1 cellular context compared by ENCODE assay signal in the genomic region with DNA sequence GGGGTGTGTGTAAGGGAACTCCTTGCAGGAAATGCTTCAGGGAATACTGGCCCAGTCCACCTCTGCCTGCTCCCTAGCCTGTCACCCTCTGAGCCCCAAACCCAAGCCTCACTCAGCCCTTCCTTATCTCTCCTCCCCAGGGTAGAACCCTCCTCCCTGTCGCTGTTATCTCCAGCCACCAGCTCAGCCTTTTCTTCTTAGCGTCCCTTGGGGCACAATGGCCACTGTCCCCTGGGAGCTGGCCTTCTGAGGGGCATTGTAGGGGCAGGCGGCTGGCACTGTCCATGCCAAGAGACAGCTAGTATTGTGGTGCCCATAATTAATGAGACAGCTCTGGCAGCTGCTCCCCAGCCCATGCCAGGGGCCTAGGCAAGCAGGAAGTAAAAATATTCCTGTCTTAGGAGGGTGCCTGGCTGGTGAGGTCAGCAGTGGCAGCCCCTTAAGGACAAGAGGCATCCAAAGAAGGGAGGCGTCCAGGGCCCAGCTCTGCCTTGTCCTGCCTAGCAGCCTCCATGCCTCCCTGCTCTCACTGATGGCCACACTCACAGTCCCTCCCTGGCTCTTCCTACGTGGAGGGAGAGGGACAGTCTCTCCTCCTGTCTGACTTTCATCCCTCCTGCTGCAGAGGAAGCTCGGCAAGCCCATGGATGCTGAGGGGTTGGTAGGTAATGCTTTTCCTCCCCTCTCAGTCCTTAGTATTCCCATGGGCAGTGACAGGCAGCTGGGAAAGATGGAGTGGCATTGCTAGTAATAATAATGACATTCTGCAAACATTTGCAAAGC.
A peak's percentile ranks its signal among the peaks of the same experiment; 100 is the strongest.
TF ChIP-seq lines count a peak whose summit lies in the region.

No MANE protein-coding gene starts in this region.

TF ChIP-seq in K562, 482 proteins besides CTCF, POLR2A, EP300 and RAD21 (continued from another document and continues in another):
- TF ChIP-seq, protein P1, sequence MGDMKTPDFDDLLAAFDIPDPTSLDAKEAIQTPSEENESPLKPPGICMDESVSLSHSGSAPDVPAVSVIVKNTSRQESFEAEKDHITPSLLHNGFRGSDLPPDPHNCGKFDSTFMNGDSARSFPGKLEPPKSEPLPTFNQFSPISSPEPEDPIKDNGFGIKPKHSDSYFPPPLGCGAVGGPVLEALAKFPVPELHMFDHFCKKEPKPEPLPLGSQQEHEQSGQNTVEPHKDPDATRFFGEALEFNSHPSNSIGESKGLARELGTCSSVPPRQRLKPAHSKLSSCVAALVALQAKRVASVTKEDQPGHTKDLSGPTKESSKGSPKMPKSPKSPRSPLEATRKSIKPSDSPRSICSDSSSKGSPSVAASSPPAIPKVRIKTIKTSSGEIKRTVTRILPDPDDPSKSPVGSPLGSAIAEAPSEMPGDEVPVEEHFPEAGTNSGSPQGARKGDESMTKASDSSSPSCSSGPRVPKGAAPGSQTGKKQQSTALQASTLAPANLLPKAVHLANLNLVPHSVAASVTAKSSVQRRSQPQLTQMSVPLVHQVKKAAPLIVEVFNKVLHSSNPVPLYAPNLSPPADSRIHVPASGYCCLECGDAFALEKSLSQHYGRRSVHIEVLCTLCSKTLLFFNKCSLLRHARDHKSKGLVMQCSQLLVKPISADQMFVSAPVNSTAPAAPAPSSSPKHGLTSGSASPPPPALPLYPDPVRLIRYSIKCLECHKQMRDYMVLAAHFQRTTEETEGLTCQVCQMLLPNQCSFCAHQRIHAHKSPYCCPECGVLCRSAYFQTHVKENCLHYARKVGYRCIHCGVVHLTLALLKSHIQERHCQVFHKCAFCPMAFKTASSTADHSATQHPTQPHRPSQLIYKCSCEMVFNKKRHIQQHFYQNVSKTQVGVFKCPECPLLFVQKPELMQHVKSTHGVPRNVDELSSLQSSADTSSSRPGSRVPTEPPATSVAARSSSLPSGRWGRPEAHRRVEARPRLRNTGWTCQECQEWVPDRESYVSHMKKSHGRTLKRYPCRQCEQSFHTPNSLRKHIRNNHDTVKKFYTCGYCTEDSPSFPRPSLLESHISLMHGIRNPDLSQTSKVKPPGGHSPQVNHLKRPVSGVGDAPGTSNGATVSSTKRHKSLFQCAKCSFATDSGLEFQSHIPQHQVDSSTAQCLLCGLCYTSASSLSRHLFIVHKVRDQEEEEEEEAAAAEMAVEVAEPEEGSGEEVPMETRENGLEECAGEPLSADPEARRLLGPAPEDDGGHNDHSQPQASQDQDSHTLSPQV (IDR thresholded peaks at IDR 0.05) = peak; percentile 94
- peak; percentile 52; the same call in 1 of the 2 replicates for TF ChIP-seq HNRNPL (IDR thresholded peaks at IDR 0.05; ENCODE audit: low read depth, low read length)
- TF ChIP-seq, protein P2, sequence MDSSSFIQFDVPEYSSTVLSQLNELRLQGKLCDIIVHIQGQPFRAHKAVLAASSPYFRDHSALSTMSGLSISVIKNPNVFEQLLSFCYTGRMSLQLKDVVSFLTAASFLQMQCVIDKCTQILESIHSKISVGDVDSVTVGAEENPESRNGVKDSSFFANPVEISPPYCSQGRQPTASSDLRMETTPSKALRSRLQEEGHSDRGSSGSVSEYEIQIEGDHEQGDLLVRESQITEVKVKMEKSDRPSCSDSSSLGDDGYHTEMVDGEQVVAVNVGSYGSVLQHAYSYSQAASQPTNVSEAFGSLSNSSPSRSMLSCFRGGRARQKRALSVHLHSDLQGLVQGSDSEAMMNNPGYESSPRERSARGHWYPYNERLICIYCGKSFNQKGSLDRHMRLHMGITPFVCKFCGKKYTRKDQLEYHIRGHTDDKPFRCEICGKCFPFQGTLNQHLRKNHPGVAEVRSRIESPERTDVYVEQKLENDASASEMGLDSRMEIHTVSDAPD (CRISPR knock-in tag; IDR thresholded peaks at IDR 0.05) = no peak
- no peak for TF ChIP-seq JUNB (CRISPR knock-in tag; conservative IDR thresholded peaks at IDR 0.05)
- TF ChIP-seq, protein P3, sequence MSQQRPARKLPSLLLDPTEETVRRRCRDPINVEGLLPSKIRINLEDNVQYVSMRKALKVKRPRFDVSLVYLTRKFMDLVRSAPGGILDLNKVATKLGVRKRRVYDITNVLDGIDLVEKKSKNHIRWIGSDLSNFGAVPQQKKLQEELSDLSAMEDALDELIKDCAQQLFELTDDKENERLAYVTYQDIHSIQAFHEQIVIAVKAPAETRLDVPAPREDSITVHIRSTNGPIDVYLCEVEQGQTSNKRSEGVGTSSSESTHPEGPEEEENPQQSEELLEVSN (IDR thresholded peaks at IDR 0.05; ENCODE audit: borderline replicate concordance in 1 of 2, extremely low read depth in 1 of 2, insufficient read depth in 1 of 2, insufficient read length in 1 of 2, low read depth in 1 of 2, low read length in 1 of 2, poor library complexity in 1 of 2, severe bottlenecking in 1 of 2) = no peak
- peak; percentile 99 for TF ChIP-seq POLR2AphosphoS5 (IDR thresholded peaks at IDR 0.05; ENCODE audit: control insufficient read depth, insufficient read depth, low read depth, low read length)
- TF ChIP-seq MEIS2 (IDR thresholded peaks at IDR 0.05; ENCODE audit: partially characterized antibody) = peak; percentile 77
- TF ChIP-seq TCF7 (IDR thresholded peaks at IDR 0.05; ENCODE audit: borderline replicate concordance) = no peak
- TF ChIP-seq SLC30A9 (CRISPR knock-in tag; IDR thresholded peaks at IDR 0.05) = no peak
- peak; percentile 96 for TF ChIP-seq STAT5A (IDR thresholded peaks at IDR 0.05; ENCODE audit: borderline replicate concordance, low read length)
- peak; percentile 84 to 90 for TF ChIP-seq KDM1A (IDR thresholded peaks at IDR 0.05)
- peak; percentile 77; the same call in 1 of the 2 replicates for TF ChIP-seq ZEB2 (IDR thresholded peaks at IDR 0.05)
- TF ChIP-seq ZNF217 (CRISPR knock-in tag; IDR thresholded peaks at IDR 0.05) = no peak
- TF ChIP-seq, protein P4, sequence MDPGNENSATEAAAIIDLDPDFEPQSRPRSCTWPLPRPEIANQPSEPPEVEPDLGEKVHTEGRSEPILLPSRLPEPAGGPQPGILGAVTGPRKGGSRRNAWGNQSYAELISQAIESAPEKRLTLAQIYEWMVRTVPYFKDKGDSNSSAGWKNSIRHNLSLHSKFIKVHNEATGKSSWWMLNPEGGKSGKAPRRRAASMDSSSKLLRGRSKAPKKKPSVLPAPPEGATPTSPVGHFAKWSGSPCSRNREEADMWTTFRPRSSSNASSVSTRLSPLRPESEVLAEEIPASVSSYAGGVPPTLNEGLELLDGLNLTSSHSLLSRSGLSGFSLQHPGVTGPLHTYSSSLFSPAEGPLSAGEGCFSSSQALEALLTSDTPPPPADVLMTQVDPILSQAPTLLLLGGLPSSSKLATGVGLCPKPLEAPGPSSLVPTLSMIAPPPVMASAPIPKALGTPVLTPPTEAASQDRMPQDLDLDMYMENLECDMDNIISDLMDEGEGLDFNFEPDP (CRISPR knock-in tag; IDR thresholded peaks at IDR 0.05) = no peak
- TF ChIP-seq, protein P5, sequence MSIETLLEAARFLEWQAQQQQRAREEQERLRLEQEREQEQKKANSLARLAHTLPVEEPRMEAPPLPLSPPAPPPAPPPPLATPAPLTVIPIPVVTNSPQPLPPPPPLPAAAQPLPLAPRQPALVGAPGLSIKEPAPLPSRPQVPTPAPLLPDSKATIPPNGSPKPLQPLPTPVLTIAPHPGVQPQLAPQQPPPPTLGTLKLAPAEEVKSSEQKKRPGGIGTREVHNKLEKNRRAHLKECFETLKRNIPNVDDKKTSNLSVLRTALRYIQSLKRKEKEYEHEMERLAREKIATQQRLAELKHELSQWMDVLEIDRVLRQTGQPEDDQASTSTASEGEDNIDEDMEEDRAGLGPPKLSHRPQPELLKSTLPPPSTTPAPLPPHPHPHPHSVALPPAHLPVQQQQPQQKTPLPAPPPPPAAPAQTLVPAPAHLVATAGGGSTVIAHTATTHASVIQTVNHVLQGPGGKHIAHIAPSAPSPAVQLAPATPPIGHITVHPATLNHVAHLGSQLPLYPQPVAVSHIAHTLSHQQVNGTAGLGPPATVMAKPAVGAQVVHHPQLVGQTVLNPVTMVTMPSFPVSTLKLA (conservative IDR thresholded peaks at IDR 0.05) = peak in 1 of 2 experiments; percentile 68; a peak in 2 of 4 replicates
- peak; percentile 94 to 97 for TF ChIP-seq ARNT (IDR thresholded peaks at IDR 0.05)
- TF ChIP-seq ZNF384 (IDR thresholded peaks at IDR 0.05; ENCODE audit: low read depth, low read length) = no peak
- TF ChIP-seq ASH1L (IDR thresholded peaks at IDR 0.05; ENCODE audit: borderline replicate concordance, low read depth, partially characterized antibody) = no peak
- TF ChIP-seq MED1 (CRISPR knock-in tag; IDR thresholded peaks at IDR 0.05; ENCODE audit: borderline replicate concordance) = no peak
- peak; percentile 63; the same call in 1 of the 2 replicates for TF ChIP-seq ZNF707 (CRISPR knock-in tag; conservative IDR thresholded peaks at IDR 0.05)
- TF ChIP-seq CHD1 (IDR thresholded peaks at IDR 0.05; ENCODE audit: low read length) = no peak
- no peak for TF ChIP-seq SRSF9 (IDR thresholded peaks at IDR 0.05; ENCODE audit: borderline replicate concordance, low read depth, low read length)
- TF ChIP-seq BACH1 (tag; IDR thresholded peaks at IDR 0.05) = no peak; the same call in 1 of the 2 replicates
- TF ChIP-seq, protein P6, sequence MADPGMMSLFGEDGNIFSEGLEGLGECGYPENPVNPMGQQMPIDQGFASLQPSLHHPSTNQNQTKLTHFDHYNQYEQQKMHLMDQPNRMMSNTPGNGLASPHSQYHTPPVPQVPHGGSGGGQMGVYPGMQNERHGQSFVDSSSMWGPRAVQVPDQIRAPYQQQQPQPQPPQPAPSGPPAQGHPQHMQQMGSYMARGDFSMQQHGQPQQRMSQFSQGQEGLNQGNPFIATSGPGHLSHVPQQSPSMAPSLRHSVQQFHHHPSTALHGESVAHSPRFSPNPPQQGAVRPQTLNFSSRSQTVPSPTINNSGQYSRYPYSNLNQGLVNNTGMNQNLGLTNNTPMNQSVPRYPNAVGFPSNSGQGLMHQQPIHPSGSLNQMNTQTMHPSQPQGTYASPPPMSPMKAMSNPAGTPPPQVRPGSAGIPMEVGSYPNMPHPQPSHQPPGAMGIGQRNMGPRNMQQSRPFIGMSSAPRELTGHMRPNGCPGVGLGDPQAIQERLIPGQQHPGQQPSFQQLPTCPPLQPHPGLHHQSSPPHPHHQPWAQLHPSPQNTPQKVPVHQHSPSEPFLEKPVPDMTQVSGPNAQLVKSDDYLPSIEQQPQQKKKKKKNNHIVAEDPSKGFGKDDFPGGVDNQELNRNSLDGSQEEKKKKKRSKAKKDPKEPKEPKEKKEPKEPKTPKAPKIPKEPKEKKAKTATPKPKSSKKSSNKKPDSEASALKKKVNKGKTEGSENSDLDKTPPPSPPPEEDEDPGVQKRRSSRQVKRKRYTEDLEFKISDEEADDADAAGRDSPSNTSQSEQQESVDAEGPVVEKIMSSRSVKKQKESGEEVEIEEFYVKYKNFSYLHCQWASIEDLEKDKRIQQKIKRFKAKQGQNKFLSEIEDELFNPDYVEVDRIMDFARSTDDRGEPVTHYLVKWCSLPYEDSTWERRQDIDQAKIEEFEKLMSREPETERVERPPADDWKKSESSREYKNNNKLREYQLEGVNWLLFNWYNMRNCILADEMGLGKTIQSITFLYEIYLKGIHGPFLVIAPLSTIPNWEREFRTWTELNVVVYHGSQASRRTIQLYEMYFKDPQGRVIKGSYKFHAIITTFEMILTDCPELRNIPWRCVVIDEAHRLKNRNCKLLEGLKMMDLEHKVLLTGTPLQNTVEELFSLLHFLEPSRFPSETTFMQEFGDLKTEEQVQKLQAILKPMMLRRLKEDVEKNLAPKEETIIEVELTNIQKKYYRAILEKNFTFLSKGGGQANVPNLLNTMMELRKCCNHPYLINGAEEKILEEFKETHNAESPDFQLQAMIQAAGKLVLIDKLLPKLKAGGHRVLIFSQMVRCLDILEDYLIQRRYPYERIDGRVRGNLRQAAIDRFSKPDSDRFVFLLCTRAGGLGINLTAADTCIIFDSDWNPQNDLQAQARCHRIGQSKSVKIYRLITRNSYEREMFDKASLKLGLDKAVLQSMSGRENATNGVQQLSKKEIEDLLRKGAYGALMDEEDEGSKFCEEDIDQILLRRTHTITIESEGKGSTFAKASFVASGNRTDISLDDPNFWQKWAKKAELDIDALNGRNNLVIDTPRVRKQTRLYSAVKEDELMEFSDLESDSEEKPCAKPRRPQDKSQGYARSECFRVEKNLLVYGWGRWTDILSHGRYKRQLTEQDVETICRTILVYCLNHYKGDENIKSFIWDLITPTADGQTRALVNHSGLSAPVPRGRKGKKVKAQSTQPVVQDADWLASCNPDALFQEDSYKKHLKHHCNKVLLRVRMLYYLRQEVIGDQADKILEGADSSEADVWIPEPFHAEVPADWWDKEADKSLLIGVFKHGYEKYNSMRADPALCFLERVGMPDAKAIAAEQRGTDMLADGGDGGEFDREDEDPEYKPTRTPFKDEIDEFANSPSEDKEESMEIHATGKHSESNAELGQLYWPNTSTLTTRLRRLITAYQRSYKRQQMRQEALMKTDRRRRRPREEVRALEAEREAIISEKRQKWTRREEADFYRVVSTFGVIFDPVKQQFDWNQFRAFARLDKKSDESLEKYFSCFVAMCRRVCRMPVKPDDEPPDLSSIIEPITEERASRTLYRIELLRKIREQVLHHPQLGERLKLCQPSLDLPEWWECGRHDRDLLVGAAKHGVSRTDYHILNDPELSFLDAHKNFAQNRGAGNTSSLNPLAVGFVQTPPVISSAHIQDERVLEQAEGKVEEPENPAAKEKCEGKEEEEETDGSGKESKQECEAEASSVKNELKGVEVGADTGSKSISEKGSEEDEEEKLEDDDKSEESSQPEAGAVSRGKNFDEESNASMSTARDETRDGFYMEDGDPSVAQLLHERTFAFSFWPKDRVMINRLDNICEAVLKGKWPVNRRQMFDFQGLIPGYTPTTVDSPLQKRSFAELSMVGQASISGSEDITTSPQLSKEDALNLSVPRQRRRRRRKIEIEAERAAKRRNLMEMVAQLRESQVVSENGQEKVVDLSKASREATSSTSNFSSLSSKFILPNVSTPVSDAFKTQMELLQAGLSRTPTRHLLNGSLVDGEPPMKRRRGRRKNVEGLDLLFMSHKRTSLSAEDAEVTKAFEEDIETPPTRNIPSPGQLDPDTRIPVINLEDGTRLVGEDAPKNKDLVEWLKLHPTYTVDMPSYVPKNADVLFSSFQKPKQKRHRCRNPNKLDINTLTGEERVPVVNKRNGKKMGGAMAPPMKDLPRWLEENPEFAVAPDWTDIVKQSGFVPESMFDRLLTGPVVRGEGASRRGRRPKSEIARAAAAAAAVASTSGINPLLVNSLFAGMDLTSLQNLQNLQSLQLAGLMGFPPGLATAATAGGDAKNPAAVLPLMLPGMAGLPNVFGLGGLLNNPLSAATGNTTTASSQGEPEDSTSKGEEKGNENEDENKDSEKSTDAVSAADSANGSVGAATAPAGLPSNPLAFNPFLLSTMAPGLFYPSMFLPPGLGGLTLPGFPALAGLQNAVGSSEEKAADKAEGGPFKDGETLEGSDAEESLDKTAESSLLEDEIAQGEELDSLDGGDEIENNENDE (IDR thresholded peaks at IDR 0.05; ENCODE audit: low read depth, low read length) = no peak
- peak; percentile 99 for TF ChIP-seq CBFA2T2 (conservative IDR thresholded peaks at IDR 0.05)
- peak; percentile 80; the same call in 1 of the 2 replicates for TF ChIP-seq ZKSCAN8 (CRISPR knock-in tag; IDR thresholded peaks at IDR 0.05)
- TF ChIP-seq SMAD1 (IDR thresholded peaks at IDR 0.05; ENCODE audit: low read depth, low read length, partially characterized antibody) = peak; percentile 34
- TF ChIP-seq ZNF174 (CRISPR knock-in tag; IDR thresholded peaks at IDR 0.05) = no peak
- TF ChIP-seq ELF2 (CRISPR knock-in tag; IDR thresholded peaks at IDR 0.05) = no peak
- TF ChIP-seq ZSCAN32 (CRISPR knock-in tag; IDR thresholded peaks at IDR 0.05) = no peak
- TF ChIP-seq, protein P7, sequence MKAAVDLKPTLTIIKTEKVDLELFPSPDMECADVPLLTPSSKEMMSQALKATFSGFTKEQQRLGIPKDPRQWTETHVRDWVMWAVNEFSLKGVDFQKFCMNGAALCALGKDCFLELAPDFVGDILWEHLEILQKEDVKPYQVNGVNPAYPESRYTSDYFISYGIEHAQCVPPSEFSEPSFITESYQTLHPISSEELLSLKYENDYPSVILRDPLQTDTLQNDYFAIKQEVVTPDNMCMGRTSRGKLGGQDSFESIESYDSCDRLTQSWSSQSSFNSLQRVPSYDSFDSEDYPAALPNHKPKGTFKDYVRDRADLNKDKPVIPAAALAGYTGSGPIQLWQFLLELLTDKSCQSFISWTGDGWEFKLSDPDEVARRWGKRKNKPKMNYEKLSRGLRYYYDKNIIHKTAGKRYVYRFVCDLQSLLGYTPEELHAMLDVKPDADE (conservative IDR thresholded peaks at IDR 0.05; ENCODE audit: control insufficient read depth, low read depth, low read length) = peak; percentile 85
- TF ChIP-seq GTF2E2 (tag; IDR thresholded peaks at IDR 0.05) = 0 out of 2 replicates have a peak, but pooled peaks have one; percentile 14
